8 cellular contexts compared by ENCODE assay signal in genomic region chr4:169024762-169025161, GRCh38. TPM values are rescaled to one million over a fixed set of nuclear protein-coding genes. Genes with fewer than 3 reads are reported as not detected.
DNase-seq lines count a peak whose midpoint lies in the region; ATAC-seq, FAIRE-seq and TF ChIP-seq lines count a peak whose summit lies in the region.

No MANE protein-coding gene starts in this region.

- no peaks in the 10 kb centered on the region for H3K4me1 ChIP-seq in lower lobe of right lung

- H3K9me3 ChIP-seq in lower lobe of right lung, result no peaks in the 10 kb centered on the region

- TF ChIP-seq CTCF in bronchial epithelial cell (IDR thresholded peaks at IDR 0.05; ENCODE audit: insufficient read depth, low read length, severe bottlenecking) (peak; percentile 62), lower lobe of right lung (IDR thresholded peaks at IDR 0.05) (peak; percentile 58), mesothelial cell of epicardium (IDR thresholded peaks at IDR 0.05; ENCODE audit: unreplicated experiment) (no peak)

- H3K27me3 Mint-ChIP-seq in mesothelial cell of epicardium (ENCODE audit: low read depth), result no peaks in the 10 kb centered on the region

- no peak overlapping the region for H3K27ac ChIP-seq in lower lobe of right lung

- ATAC-seq in GM18498 (IDR thresholded peaks at IDR 0.05; ENCODE audit: unreplicated experiment) (peak; percentile 87), HG02759 (IDR thresholded peaks at IDR 0.05; ENCODE audit: unreplicated experiment) (peak; percentile 78), lower lobe of right lung (peak; percentile 64 to 78)

- H3K4me3 Mint-ChIP-seq in mesothelial cell of epicardium, result no peak overlapping the region

- H3K4me3 ChIP-seq in bronchial epithelial cell (ENCODE audit: low read depth, low read length) (no peak overlapping the region), lower lobe of right lung (no peak overlapping the region)

- H3K27me3 ChIP-seq in bronchial epithelial cell (ENCODE audit: control insufficient read depth, insufficient read depth, low read length) (no peaks in the 10 kb centered on the region), lower lobe of right lung (ENCODE audit: low read depth) (no peaks in the 10 kb centered on the region)

- no peak for FAIRE-seq in bronchial epithelial cell (lab: Jason Lieb, UNC)

- H3K36me3 Mint-ChIP-seq in mesothelial cell of epicardium, result no peaks in the 10 kb centered on the region

- peaks cover 12% of the 10 kb centered on the region for H3K4me1 Mint-ChIP-seq in mesothelial cell of epicardium

- no peaks in the 10 kb centered on the region for H3K36me3 ChIP-seq in bronchial epithelial cell (ENCODE audit: control insufficient read depth, insufficient read depth, low read length)
- H3K36me3 ChIP-seq in lower lobe of right lung, result no peaks in the 10 kb centered on the region

- in situ Hi-C loops in ACHN (cut with HindIII; ENCODE audit: low pct_ligation_motif_present, low pct_unique_long_range_greater_than_20kb, low sequenced_read_pairs), result no loop called here

- no peak overlapping the region for H3K27ac Mint-ChIP-seq in mesothelial cell of epicardium

- peak; percentile 39 for DNase-seq in ACHN
- peak; percentile 7 for DNase-seq in NCI-H146 treated with DMSO at 0.1 percent for 48 hours (lab: John Stamatoyannopoulos, UW; ENCODE audit: unreplicated experiment)
- DNase-seq in bronchial epithelial cell (ENCODE audit: low read depth), result peak; percentile 64
- no peak for DNase-seq in lower lobe of right lung
- no peak for DNase-seq in mesothelial cell of epicardium (ENCODE audit: low spot score in 2 of 2, unreplicated experiment in 2 of 2)
- no peak for DNase-seq in stimulated activated CD4-positive, alpha-beta T cell treated with anti-CD3 and anti-CD28 coated beads, Interleukin-4, amount 100 ng/mL, for 24 hours

- intact Hi-C loops in lower lobe of right lung (cut with DNase I), result no loop called here

- peaks cover 8% of the 10 kb centered on the region for H3K9me3 Mint-ChIP-seq in mesothelial cell of epicardium

RNA-seq across cellular contexts. Expression of gene CBR4, which starts 14.7 kb away (rescaled TPM):
- total RNA-seq in bronchial epithelial cell, result 9.5 and 14.7 TPM in 2 replicates
- total RNA-seq in lower lobe of right lung, result 17.3 TPM
- 44.9 to 46.3 TPM (median 45.8 TPM) in 3 replicates for total RNA-seq in mesothelial cell of epicardium

Comparison
In these comparisons a context has a peak if more than half of its experiments do, and no peak if none do; other contexts are left out.
1. DNase-seq: peak in ACHN (single experiment), NCI-H146 treated with DMSO at 0.1 percent for 48 hours (single experiment) and bronchial epithelial cell (single experiment); none in lower lobe of right lung (single experiment), mesothelial cell of epicardium (0 of 2) and stimulated activated CD4-positive, alpha-beta T cell treated with anti-CD3 and anti-CD28 coated beads, Interleukin-4, amount 100 ng/mL, for 24 hours (single experiment).
2. Peak in every context shown above with its lines, with median percentiles within 50 percentile points of each other: ATAC-seq.